In genomic region chr4:1600211-1600780, GRCh38 we compare ENCODE assay signal across 1 cellular context.
TF ChIP-seq lines count a peak whose summit lies in the region.

No MANE protein-coding gene starts in this region.

TF ChIP-seq in WTC11, 78 proteins besides CTCF, POLR2A, EP300 and RAD21 (continued from another document):
- TF ChIP-seq E2F1 (CRISPR knock-in tag; IDR thresholded peaks at IDR 0.05) (no peak), E2F4 (CRISPR knock-in tag; IDR thresholded peaks at IDR 0.05; ENCODE audit: borderline replicate concordance, low read depth) (no peak), ZNF219 (CRISPR knock-in tag; IDR thresholded peaks at IDR 0.05; ENCODE audit: borderline replicate concordance) (no peak), FOXP4 (CRISPR knock-in tag; IDR thresholded peaks at IDR 0.05) (no peak), GABPB1 (CRISPR knock-in tag; IDR thresholded peaks at IDR 0.05) (no peak), OVOL2 (CRISPR knock-in tag; IDR thresholded peaks at IDR 0.05; ENCODE audit: borderline replicate concordance) (no peak), FOXJ3 (CRISPR knock-in tag; IDR thresholded peaks at IDR 0.05; ENCODE audit: borderline replicate concordance) (no peak), ATF2 (CRISPR knock-in tag; IDR thresholded peaks at IDR 0.05; ENCODE audit: borderline replicate concordance, low read depth) (no peak), CBFB (CRISPR knock-in tag; IDR thresholded peaks at IDR 0.05; ENCODE audit: low read depth) (no peak)
- TF ChIP-seq, protein P1, sequence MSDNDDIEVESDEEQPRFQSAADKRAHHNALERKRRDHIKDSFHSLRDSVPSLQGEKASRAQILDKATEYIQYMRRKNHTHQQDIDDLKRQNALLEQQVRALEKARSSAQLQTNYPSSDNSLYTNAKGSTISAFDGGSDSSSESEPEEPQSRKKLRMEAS (CRISPR knock-in tag; IDR thresholded peaks at IDR 0.05): no peak
- TF ChIP-seq, protein P2, sequence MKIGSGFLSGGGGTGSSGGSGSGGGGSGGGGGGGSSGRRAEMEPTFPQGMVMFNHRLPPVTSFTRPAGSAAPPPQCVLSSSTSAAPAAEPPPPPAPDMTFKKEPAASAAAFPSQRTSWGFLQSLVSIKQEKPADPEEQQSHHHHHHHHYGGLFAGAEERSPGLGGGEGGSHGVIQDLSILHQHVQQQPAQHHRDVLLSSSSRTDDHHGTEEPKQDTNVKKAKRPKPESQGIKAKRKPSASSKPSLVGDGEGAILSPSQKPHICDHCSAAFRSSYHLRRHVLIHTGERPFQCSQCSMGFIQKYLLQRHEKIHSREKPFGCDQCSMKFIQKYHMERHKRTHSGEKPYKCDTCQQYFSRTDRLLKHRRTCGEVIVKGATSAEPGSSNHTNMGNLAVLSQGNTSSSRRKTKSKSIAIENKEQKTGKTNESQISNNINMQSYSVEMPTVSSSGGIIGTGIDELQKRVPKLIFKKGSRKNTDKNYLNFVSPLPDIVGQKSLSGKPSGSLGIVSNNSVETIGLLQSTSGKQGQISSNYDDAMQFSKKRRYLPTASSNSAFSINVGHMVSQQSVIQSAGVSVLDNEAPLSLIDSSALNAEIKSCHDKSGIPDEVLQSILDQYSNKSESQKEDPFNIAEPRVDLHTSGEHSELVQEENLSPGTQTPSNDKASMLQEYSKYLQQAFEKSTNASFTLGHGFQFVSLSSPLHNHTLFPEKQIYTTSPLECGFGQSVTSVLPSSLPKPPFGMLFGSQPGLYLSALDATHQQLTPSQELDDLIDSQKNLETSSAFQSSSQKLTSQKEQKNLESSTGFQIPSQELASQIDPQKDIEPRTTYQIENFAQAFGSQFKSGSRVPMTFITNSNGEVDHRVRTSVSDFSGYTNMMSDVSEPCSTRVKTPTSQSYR (CRISPR knock-in tag; IDR thresholded peaks at IDR 0.05): no peak
